ENCODE assay signal across 1 cellular context in the genomic region with DNA sequence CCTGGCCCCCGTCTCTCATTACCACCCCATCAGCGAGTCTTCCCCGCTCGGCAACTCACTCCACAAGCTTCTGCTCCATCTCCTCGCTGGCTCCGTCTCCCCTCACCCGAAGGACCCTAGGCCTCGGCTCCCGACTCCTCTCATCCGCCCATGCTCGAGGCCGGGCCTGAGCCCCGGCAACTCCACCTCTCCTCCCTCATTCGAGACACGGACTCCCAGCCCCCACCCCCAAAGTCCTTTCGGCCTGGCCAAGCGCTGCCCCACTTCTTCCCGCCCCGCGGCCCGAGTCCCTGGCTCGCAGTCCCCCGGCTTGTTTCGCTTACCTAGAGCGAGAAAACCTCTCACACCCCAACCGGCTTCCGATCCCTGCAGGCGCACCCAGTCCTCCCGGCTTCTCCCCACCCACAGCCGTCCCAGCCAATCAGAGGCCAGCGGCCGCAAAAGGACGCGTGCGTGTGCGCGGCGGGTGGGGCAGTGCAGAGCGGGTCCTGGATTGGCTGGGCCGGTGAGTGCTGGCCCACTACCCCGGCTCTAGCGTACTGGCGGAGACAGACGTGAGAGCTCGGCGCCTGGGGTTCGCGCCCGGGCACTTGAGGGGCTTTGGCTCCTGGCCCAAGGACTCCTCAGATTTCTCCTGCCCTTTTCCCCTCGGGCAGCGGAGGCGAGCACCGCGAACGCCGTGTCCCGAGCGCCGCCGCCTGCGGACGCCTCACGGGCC.
TF ChIP-seq lines count a peak whose summit lies in the region.

A gene (minus strand): TSS at position 378 of the 718 bp plus-strand sequence. CDS start 10,237 bp downstream, outside the sequence.

TF ChIP-seq in H1, 55 proteins besides CTCF, POLR2A, EP300 and RAD21:
- TF ChIP-seq TCF12 (IDR thresholded peaks at IDR 0.05; ENCODE audit: low read depth, low read length) = no peak
- no peak for TF ChIP-seq HDAC6 (IDR thresholded peaks at IDR 0.05; ENCODE audit: low read depth, low read length)
- no peak for TF ChIP-seq HDAC2 (IDR thresholded peaks at IDR 0.05; ENCODE audit: borderline replicate concordance in 1 of 2, low read depth in 2 of 2, low read length in 2 of 2)
- TF ChIP-seq CBX8 (IDR thresholded peaks at IDR 0.05; ENCODE audit: borderline replicate concordance, low read depth, low read length) = no peak
- no peak; the same call in 1 of the 2 replicates for TF ChIP-seq KDM5A (IDR thresholded peaks at IDR 0.05; ENCODE audit: low read length)
- no peak for TF ChIP-seq ZNF274 (IDR thresholded peaks at IDR 0.05; ENCODE audit: borderline replicate concordance, extremely low read depth, low read length)
- no peak for TF ChIP-seq CTBP2 (IDR thresholded peaks at IDR 0.05; ENCODE audit: borderline replicate concordance, insufficient read depth, insufficient read length, low read length)
- no peak for TF ChIP-seq SRF (IDR thresholded peaks at IDR 0.05; ENCODE audit: low read depth, low read length)
- TF ChIP-seq, protein P1, sequence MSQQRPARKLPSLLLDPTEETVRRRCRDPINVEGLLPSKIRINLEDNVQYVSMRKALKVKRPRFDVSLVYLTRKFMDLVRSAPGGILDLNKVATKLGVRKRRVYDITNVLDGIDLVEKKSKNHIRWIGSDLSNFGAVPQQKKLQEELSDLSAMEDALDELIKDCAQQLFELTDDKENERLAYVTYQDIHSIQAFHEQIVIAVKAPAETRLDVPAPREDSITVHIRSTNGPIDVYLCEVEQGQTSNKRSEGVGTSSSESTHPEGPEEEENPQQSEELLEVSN (IDR thresholded peaks at IDR 0.05) = peak; percentile 43; the same call in 1 of the 2 replicates
- TF ChIP-seq POLR2AphosphoS5 (IDR thresholded peaks at IDR 0.05; ENCODE audit: low read depth, low read length) = peak; percentile 74; the same call in 1 of the 2 replicates
- no peak for TF ChIP-seq RXRA (IDR thresholded peaks at IDR 0.05; ENCODE audit: insufficient read depth, low read depth, low read length)
- no peak for TF ChIP-seq KDM1A (IDR thresholded peaks at IDR 0.05; ENCODE audit: borderline replicate concordance, low read length)
- no peak for TF ChIP-seq JUND (IDR thresholded peaks at IDR 0.05; ENCODE audit: low read length)
- no peak for TF ChIP-seq SP2 (IDR thresholded peaks at IDR 0.05; ENCODE audit: low read length)
- peak; percentile 59 for TF ChIP-seq PHF8 (conservative IDR thresholded peaks at IDR 0.05; ENCODE audit: low read depth, low read length)
- TF ChIP-seq, protein P2, sequence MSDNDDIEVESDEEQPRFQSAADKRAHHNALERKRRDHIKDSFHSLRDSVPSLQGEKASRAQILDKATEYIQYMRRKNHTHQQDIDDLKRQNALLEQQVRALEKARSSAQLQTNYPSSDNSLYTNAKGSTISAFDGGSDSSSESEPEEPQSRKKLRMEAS (IDR thresholded peaks at IDR 0.05) = peak; percentile 54; the same call in 1 of the 2 replicates
- TF ChIP-seq BACH1 (IDR thresholded peaks at IDR 0.05; ENCODE audit: low read length) = no peak
- TF ChIP-seq EGR1 (IDR thresholded peaks at IDR 0.05; ENCODE audit: borderline replicate concordance, low read depth, low read length) = no peak
- TF ChIP-seq KDM4A (IDR thresholded peaks at IDR 0.05; ENCODE audit: low read depth, low read length, severe bottlenecking) = peak; percentile 27
- TF ChIP-seq, protein P3, sequence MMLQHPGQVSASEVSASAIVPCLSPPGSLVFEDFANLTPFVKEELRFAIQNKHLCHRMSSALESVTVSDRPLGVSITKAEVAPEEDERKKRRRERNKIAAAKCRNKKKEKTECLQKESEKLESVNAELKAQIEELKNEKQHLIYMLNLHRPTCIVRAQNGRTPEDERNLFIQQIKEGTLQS (IDR thresholded peaks at IDR 0.05; ENCODE audit: insufficient read depth, low read depth, low read length) = no peak
- no peak for TF ChIP-seq EZH2 (IDR thresholded peaks at IDR 0.05; ENCODE audit: low read depth, low read length, severe bottlenecking)
- no peak for TF ChIP-seq YY1 (IDR thresholded peaks at IDR 0.05; ENCODE audit: low read depth, low read length)
- TF ChIP-seq SUZ12 (IDR thresholded peaks at IDR 0.05; ENCODE audit: low read length) = no peak
- TF ChIP-seq TAF1 (IDR thresholded peaks at IDR 0.05; ENCODE audit: low read depth, low read length) = peak; percentile 82
- TF ChIP-seq TBP (IDR thresholded peaks at IDR 0.05; ENCODE audit: low read depth, low read length) = peak; percentile 86
- TF ChIP-seq MAFK (IDR thresholded peaks at IDR 0.05; ENCODE audit: low read depth, low read length) = no peak
- no peak for TF ChIP-seq BRCA1 (IDR thresholded peaks at IDR 0.05; ENCODE audit: low read depth, low read length)
- TF ChIP-seq, protein P4, sequence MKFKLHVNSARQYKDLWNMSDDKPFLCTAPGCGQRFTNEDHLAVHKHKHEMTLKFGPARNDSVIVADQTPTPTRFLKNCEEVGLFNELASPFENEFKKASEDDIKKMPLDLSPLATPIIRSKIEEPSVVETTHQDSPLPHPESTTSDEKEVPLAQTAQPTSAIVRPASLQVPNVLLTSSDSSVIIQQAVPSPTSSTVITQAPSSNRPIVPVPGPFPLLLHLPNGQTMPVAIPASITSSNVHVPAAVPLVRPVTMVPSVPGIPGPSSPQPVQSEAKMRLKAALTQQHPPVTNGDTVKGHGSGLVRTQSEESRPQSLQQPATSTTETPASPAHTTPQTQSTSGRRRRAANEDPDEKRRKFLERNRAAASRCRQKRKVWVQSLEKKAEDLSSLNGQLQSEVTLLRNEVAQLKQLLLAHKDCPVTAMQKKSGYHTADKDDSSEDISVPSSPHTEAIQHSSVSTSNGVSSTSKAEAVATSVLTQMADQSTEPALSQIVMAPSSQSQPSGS (IDR thresholded peaks at IDR 0.05; ENCODE audit: low read length) = no peak
- no peak for TF ChIP-seq RNF2 (IDR thresholded peaks at IDR 0.05; ENCODE audit: borderline replicate concordance, low read depth, low read length, missing control alignments, poor library complexity, severe bottlenecking)
- TF ChIP-seq RFX5 (IDR thresholded peaks at IDR 0.05; ENCODE audit: borderline replicate concordance, low read depth, low read length) = no peak; the same call in 1 of the 2 replicates
- TF ChIP-seq CHD2 (IDR thresholded peaks at IDR 0.05; ENCODE audit: low read length) = peak; percentile 54; the same call in 1 of the 2 replicates
- no peak for TF ChIP-seq CEBPB (IDR thresholded peaks at IDR 0.05; ENCODE audit: low read depth, low read length)
- TF ChIP-seq SAP30 (IDR thresholded peaks at IDR 0.05; ENCODE audit: insufficient read depth, insufficient replicate concordance, low read length) = no peak
- no peak for TF ChIP-seq NRF1 (IDR thresholded peaks at IDR 0.05; ENCODE audit: low read depth, low read length)
- TF ChIP-seq SIN3A (conservative IDR thresholded peaks at IDR 0.05 in 1 of 2, IDR thresholded peaks at IDR 0.05 in 1 of 2; ENCODE audit: low read depth in 1 of 2, low read length in 2 of 2) = no peak
- TF ChIP-seq SP1 (IDR thresholded peaks at IDR 0.05; ENCODE audit: low read depth, low read length) = peak; percentile 34; the same call in 1 of the 2 replicates
- peak; percentile 60 for TF ChIP-seq GTF2F1 (IDR thresholded peaks at IDR 0.05; ENCODE audit: borderline replicate concordance, low read depth, low read length)
- TF ChIP-seq CREB1 (IDR thresholded peaks at IDR 0.05) = peak; percentile 69
